ENCODE assay signal across 1 cellular context in genomic region chr4:77047037-77047436, GRCh38.
TF ChIP-seq lines count a peak whose summit lies in the region.

No MANE protein-coding gene starts in this region.

TF ChIP-seq in A549, 52 proteins besides CTCF, POLR2A, EP300 and RAD21 (continued from another document):
- TF ChIP-seq POLR2AphosphoS2 (conservative IDR thresholded peaks at IDR 0.05; ENCODE audit: low read length), result no peak
